In genomic region chr12:54325442-54326109, GRCh38 we compare ENCODE assay signal across 8 cellular contexts. TPM values are rescaled to one million over a fixed set of nuclear protein-coding genes. Genes with fewer than 3 reads are reported as not detected.
DNase-seq lines count a peak whose midpoint lies in the region; ATAC-seq, FAIRE-seq and TF ChIP-seq lines count a peak whose summit lies in the region.
"Not testable (repeated sequence)": the region's sequence is repeated elsewhere in the genome, so short reads cannot be mapped to it uniquely, and the experiment has no call there.
"Had no signal": no experiment of that assay in that cellular context is flagged by ENCODE, and none has a peak within 500 bp of the region (broad histone marks: within the 10 kb centered on the region; RNA-seq: fewer than 3 reads in every experiment).

No MANE protein-coding gene starts in this region.

- CTCF ChIA-PET in activated CD4-positive, alpha-beta memory T cell treated with anti-CD3 and anti-CD28 coated beads for 36 hours (lab: Charles Lee) = interaction anchor here (0.7 to 5.6 kb wide), 36 partner anchors 10 to 168 kb away, joined by 3 to 84 read pairs (median 6); partner anchors contain the start of genes CBX5, HNRNPA1 and NFE2
- CTCF ChIA-PET in mammary epithelial cell (lab: Charles Lee; ENCODE audit: low non-redundant PET) = interaction anchor here (0.5 to 1.4 kb wide), 19 partner anchors 11 to 1601 kb away, joined by 3 to 22 read pairs (median 6); partner anchors contain the start of gene CBX5

- not testable (repeated sequence) for H3K9me3 ChIP-seq in mammary epithelial cell (replicated peaks; ENCODE audit: insufficient read depth, low read length); gastrocnemius medialis

- ATAC-seq in foreskin keratinocyte, gastrocnemius medialis: not testable (repeated sequence)

- peaks cover 40% of the 10 kb centered on the region for H3K4me1 Mint-ChIP-seq in activated CD4-positive, alpha-beta memory T cell treated with anti-CD3 and anti-CD28 coated beads for 36 hours (ENCODE audit: low read depth)
- peaks cover 44% of the 10 kb centered on the region for H3K4me1 Mint-ChIP-seq in mesothelial cell of epicardium

- not testable (repeated sequence) for H3K27me3 ChIP-seq in mammary epithelial cell (ENCODE audit: insufficient read depth, low read length); foreskin keratinocyte; gastrocnemius medialis

- intact Hi-C loops in activated CD4-positive, alpha-beta memory T cell treated with anti-CD3 and anti-CD28 coated beads for 36 hours (cut with micrococcal nuclease) = loop anchor here (1.0 to 2.0 kb wide), 2 partner anchors 43 to 45 kb away; partner anchors contain the start of genes CBX5 and HNRNPA1
- intact Hi-C loops in mammary epithelial cell (cut with micrococcal nuclease) = not testable (repeated sequence)
- intact Hi-C loops in gastrocnemius medialis (cut with DNase I; ENCODE audit: low total_unique reads) = loop anchor here (2.0 to 5.0 kb wide), 3 partner anchors 37 to 73 kb away; partner anchors contain the start of genes CBX5, GPR84 and HNRNPA1

- H3K27me3 Mint-ChIP-seq in activated CD4-positive, alpha-beta memory T cell treated with anti-CD3 and anti-CD28 coated beads for 36 hours; mesothelial cell of epicardium (ENCODE audit: low read depth): not testable (repeated sequence)

- H3K79me2 ChIP-seq in mammary epithelial cell (ENCODE audit: insufficient read depth, low read length) = peaks cover 49% of the 10 kb centered on the region

- POLR2A ChIA-PET in activated CD4-positive, alpha-beta memory T cell treated with anti-CD3 and anti-CD28 coated beads for 36 hours (lab: Charles Lee) = interaction anchor here (0.7 to 1.3 kb wide), 7 partner anchors 9 to 74 kb away, joined by 3 to 11 read pairs (median 4); no protein-coding TSS in a partner anchor

- TF ChIP-seq POLR2A in gastrocnemius medialis (IDR thresholded peaks at IDR 0.05) = not testable (repeated sequence)

- 43% methylated on average over 12 of the region's 22 CpGs for WGBS in mammary epithelial cell (ENCODE audit: low coverage, missing lambda C conversion rate)

- peak; percentile 44 for FAIRE-seq in G401.6 (lab: Jason Lieb, UNC)

- in situ Hi-C loops in mammary epithelial cell (cut with MboI; ENCODE audit: low sequenced_read_pairs in 2 of 2); gastrocnemius medialis (cut with MboI; ENCODE audit: low sequenced_read_pairs in 4 of 4): not testable (repeated sequence)

- peak overlapping the region; percentile 84 for H3K27ac Mint-ChIP-seq in activated CD4-positive, alpha-beta memory T cell treated with anti-CD3 and anti-CD28 coated beads for 36 hours
- peak overlapping the region; percentile 99 for H3K27ac Mint-ChIP-seq in mesothelial cell of epicardium

- not testable (repeated sequence) for H4K20me1 ChIP-seq in mammary epithelial cell (ENCODE audit: insufficient read depth, low read length)

- peak; percentile 50 for DNase-seq in NCI-H69 (lab: John Stamatoyannopoulos, UW)
- DNase-seq in activated CD4-positive, alpha-beta memory T cell treated with anti-CD3 and anti-CD28 coated beads for 36 hours; mammary epithelial cell; foreskin keratinocyte; mesothelial cell of epicardium (ENCODE audit: low spot score in 2 of 2, unreplicated experiment in 2 of 2); gastrocnemius medialis: not testable (repeated sequence)

- H3K9me3 Mint-ChIP-seq in activated CD4-positive, alpha-beta memory T cell treated with anti-CD3 and anti-CD28 coated beads for 36 hours; mesothelial cell of epicardium: not testable (repeated sequence)

- TSS peak; percentile 82 for BruUV-seq in mammary epithelial cell (replicated peaks; lab: Mats Ljungman, UMichigan)

- H3K4me3 Mint-ChIP-seq in activated CD4-positive, alpha-beta memory T cell treated with anti-CD3 and anti-CD28 coated beads for 36 hours = peak overlapping the region; percentile 95
- H3K4me3 Mint-ChIP-seq in mesothelial cell of epicardium = peak overlapping the region; percentile 94

- peak overlapping the region; percentile 93 for H3K4me2 ChIP-seq in mammary epithelial cell (ENCODE audit: insufficient read depth, low read depth, low read length)

- peak overlapping the region; percentile 85 for H2AFZ ChIP-seq in mammary epithelial cell (ENCODE audit: low read depth, low read length)

- H3K36me3 Mint-ChIP-seq in activated CD4-positive, alpha-beta memory T cell treated with anti-CD3 and anti-CD28 coated beads for 36 hours; mesothelial cell of epicardium: not testable (repeated sequence)

- peak overlapping the region; percentile 91 for H3K27ac ChIP-seq in mammary epithelial cell (ENCODE audit: insufficient read depth, low read depth, low read length)
- peak overlapping the region; percentile 66 for H3K27ac ChIP-seq in foreskin keratinocyte
- peak overlapping the region; percentile 82 to 91 (median 88) for H3K27ac ChIP-seq in gastrocnemius medialis

- H3K4me1 ChIP-seq in mammary epithelial cell (ENCODE audit: insufficient read depth, low read length) (peaks cover 18% of the 10 kb centered on the region), foreskin keratinocyte (peaks cover 14% of the 10 kb centered on the region), gastrocnemius medialis (peaks cover 18 to 31% of the 10 kb centered on the region in 2 donors)

- not testable (repeated sequence) for TF ChIP-seq CTCF in mammary epithelial cell (conservative IDR thresholded peaks at IDR 0.05 in 1 of 2, IDR thresholded peaks at IDR 0.05 in 1 of 2; ENCODE audit: extremely low read depth in 1 of 2, insufficient read depth in 1 of 2, low read depth in 1 of 2, low read length in 2 of 2); foreskin keratinocyte (conservative IDR thresholded peaks at IDR 0.05); mesothelial cell of epicardium (IDR thresholded peaks at IDR 0.05; ENCODE audit: unreplicated experiment); gastrocnemius medialis (IDR thresholded peaks at IDR 0.05 in 4 of 5, conservative IDR thresholded peaks at IDR 0.05 in 1 of 5)

- H3K4me3 ChIP-seq in mammary epithelial cell (replicated peaks in 1 of 3; ENCODE audit: insufficient read depth in 1 of 3, low read depth in 2 of 3, low read length in 3 of 3) (peak overlapping the region; percentile 60 to 80 (median 75)), gastrocnemius medialis (peak overlapping the region; percentile 79 to 86 (median 84))

- H3K9ac ChIP-seq in mammary epithelial cell (ENCODE audit: insufficient read depth, low read length) = peak overlapping the region; percentile 98

- dilution Hi-C loops in mammary epithelial cell (cut with HindIII; ENCODE audit: low sequenced_read_pairs) = not testable (repeated sequence)

- H3K36me3 ChIP-seq in mammary epithelial cell (ENCODE audit: insufficient read depth, low read length); gastrocnemius medialis: not testable (repeated sequence)

RNA-seq across cellular contexts. Expression of gene COPZ1, which starts 0.6 kb away (rescaled TPM):
- 100 to 1,000 TPM in 1 of 2 experiments, 10 to 100 TPM in 1; 99.0 to 110 TPM for total RNA-seq in activated CD4-positive, alpha-beta memory T cell treated with anti-CD3 and anti-CD28 coated beads for 36 hours
- 100 to 1,000 TPM; 113 to 155 TPM for total RNA-seq in mammary epithelial cell
- 172 TPM for polyA plus RNA-seq in mammary epithelial cell
- polyA minus RNA-seq in mammary epithelial cell = 168 TPM
- total RNA-seq in foreskin keratinocyte = 116 and 134 TPM in 2 replicates
- polyA plus RNA-seq in foreskin keratinocyte = 140 and 149 TPM in 2 replicates
- total RNA-seq in mesothelial cell of epicardium = 137 to 145 TPM (median 143 TPM) in 3 replicates
- total RNA-seq in gastrocnemius medialis = 100 to 1,000 TPM in 2 of 4 donors, 10 to 100 TPM in 2; 91.8 to 145 (median 107) TPM

RNA-seq across cellular contexts. Expression of gene NFE2, which starts 24.8 kb away (rescaled TPM):
- total RNA-seq in activated CD4-positive, alpha-beta memory T cell treated with anti-CD3 and anti-CD28 coated beads for 36 hours = not detected
- total RNA-seq in mammary epithelial cell = under 1 TPM; 0.26 to 0.67 TPM
- 0.54 TPM for polyA plus RNA-seq in mammary epithelial cell
- polyA minus RNA-seq in mammary epithelial cell = not detected
- 0.07 and 0.14 TPM in 2 replicates for total RNA-seq in foreskin keratinocyte
- polyA plus RNA-seq in foreskin keratinocyte = 0.07 TPM in 2 replicates
- 0.45 to 0.75 TPM (median 0.47 TPM) in 3 replicates for total RNA-seq in mesothelial cell of epicardium
- total RNA-seq in gastrocnemius medialis = 1 to 10 TPM in 2 of 4 donors, under 1 TPM in 1, not detected in 1; 0.64 to 8.0 (median 1.8) TPM
- total RNA-seq: T-helper 2 cell treated with Interferon-gamma antibody and Interleukin-4, amounts not matched to agents 100 ng/mL and 5 ng/mL, for 36 hours had no signal

RNA-seq across cellular contexts. Expression of gene GPR84, which starts 38.7 kb away (rescaled TPM):
- total RNA-seq in activated CD4-positive, alpha-beta memory T cell treated with anti-CD3 and anti-CD28 coated beads for 36 hours = 1 to 10 TPM; 2.4 to 2.6 TPM
- total RNA-seq in mammary epithelial cell (under 1 TPM; 0.17 to 0.33 TPM), foreskin keratinocyte (0.07 and 0.10 TPM in 2 replicates), mesothelial cell of epicardium (0.18 to 0.32 TPM (median 0.24 TPM) in 3 replicates), gastrocnemius medialis (under 1 TPM in 2 of 4 donors, not detected in 2; 0.49 to 0.51 TPM)
- polyA plus RNA-seq in mammary epithelial cell (0.11 TPM), foreskin keratinocyte (0.07 TPM in 2 replicates)
- polyA minus RNA-seq in mammary epithelial cell = not detected

RNA-seq across cellular contexts. Expression of gene HNRNPA1, which starts 45.0 kb away (rescaled TPM):
- total RNA-seq in activated CD4-positive, alpha-beta memory T cell treated with anti-CD3 and anti-CD28 coated beads for 36 hours = 1,000 to 10,000 TPM; 2,070 to 2,080 TPM
- 1,000 to 10,000 TPM in 1 of 2 donors, 100 to 1,000 TPM in 1; 216 to 1,018 TPM for total RNA-seq in mammary epithelial cell
- 973 TPM for polyA plus RNA-seq in mammary epithelial cell
- polyA minus RNA-seq in mammary epithelial cell = 602 TPM
- 812 and 1,049 TPM in 2 replicates for total RNA-seq in foreskin keratinocyte
- 1,089 and 1,295 TPM in 2 replicates for polyA plus RNA-seq in foreskin keratinocyte
- total RNA-seq in mesothelial cell of epicardium = 2,201 to 2,231 TPM (median 2,205 TPM) in 3 replicates
- total RNA-seq in gastrocnemius medialis = 100 to 1,000 TPM; 146 to 412 (median 186) TPM

RNA-seq across cellular contexts. Expression of gene CBX5, which starts 45.7 kb away (rescaled TPM):
- 100 to 1,000 TPM; 132 to 138 TPM for total RNA-seq in activated CD4-positive, alpha-beta memory T cell treated with anti-CD3 and anti-CD28 coated beads for 36 hours
- total RNA-seq in mammary epithelial cell (10 to 100 TPM; 37.2 to 68.1 TPM), foreskin keratinocyte (67.9 and 70.7 TPM in 2 replicates), mesothelial cell of epicardium (209 to 219 TPM (median 217 TPM) in 3 replicates), gastrocnemius medialis (1 to 10 TPM; 7.9 to 8.9 (median 8.1) TPM)
- polyA plus RNA-seq in mammary epithelial cell (26.9 TPM), foreskin keratinocyte (20.5 and 24.4 TPM in 2 replicates)
- polyA minus RNA-seq in mammary epithelial cell = 126 TPM
